In the genomic region with DNA sequence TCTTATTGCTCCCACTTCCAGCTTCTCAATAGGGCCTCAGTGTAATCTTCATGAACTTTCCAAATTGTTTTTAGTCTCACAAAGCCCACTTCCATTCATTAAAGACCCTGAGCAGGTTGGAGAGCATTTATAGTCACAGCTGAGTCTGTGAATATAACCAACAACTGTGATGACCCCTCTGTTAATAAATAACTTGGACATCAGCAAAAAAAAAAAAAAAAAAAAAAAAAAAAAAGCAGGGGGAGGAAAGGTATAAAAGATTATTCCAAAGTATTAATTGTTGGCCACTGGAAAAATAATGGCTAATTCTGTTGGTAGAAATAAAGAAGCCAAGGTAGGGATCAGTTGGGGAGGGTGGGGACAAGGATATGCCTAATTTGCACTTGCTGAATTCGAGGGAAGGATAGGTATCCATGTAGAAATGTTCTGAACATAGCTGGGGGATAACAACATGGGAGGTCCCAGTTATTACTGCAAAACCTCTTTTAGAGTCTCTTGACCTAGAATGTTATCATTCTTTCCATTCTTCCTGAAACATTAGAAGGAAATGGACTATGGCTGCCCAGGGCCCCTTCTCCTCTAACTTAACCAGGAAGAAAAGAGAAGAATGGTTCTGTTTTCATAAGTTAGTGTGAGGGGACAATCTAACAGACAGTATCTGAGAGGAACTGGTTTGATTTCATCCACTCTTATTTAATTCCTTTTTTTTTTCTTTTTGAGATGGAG, we compare ENCODE assay signal across 12 cellular contexts.
"Had no signal": no experiment of that assay in that cellular context is flagged by ENCODE, and none has a peak within 500 bp of the region (broad histone marks: within the 10 kb centered on the region; RNA-seq: fewer than 3 reads in every experiment).

No MANE protein-coding gene starts in this region.

- H3K9ac ChIP-seq: parathyroid adenoma had no signal

- H3K4me1 ChIP-seq: parathyroid adenoma had no signal

- H3K9me3 ChIP-seq: gastroesophageal sphincter, SJCRH30, suprapubic skin, upper lobe of left lung had no signal

- H3K36me3 ChIP-seq: gastroesophageal sphincter, SJCRH30, suprapubic skin, upper lobe of left lung had no signal

- FAIRE-seq: kidney, small intestine had no signal

- ATAC-seq: gastroesophageal sphincter, left ventricle myocardium superior had no signal

- H3K27ac ChIP-seq: coronary artery, parathyroid adenoma, SJCRH30, suprapubic skin, upper lobe of left lung had no signal

- H2AFZ ChIP-seq: parathyroid adenoma had no signal

- H3K27me3 ChIP-seq: gastroesophageal sphincter, SJCRH30, suprapubic skin, upper lobe of left lung had no signal

- H3K4me3 ChIP-seq: coronary artery, gastroesophageal sphincter, SJCRH30, suprapubic skin, upper lobe of left lung had no signal

- DNase-seq: activated effector memory CD4-positive, alpha-beta T cell treated with Interleukin-2 at 50 U/mL for 16 hours; effector CD8-positive, alpha-beta T cell; kidney; left ventricle myocardium superior; SJCRH30; small intestine; T1000 had no signal
